10 cellular contexts compared by ENCODE assay signal in the genomic region with DNA sequence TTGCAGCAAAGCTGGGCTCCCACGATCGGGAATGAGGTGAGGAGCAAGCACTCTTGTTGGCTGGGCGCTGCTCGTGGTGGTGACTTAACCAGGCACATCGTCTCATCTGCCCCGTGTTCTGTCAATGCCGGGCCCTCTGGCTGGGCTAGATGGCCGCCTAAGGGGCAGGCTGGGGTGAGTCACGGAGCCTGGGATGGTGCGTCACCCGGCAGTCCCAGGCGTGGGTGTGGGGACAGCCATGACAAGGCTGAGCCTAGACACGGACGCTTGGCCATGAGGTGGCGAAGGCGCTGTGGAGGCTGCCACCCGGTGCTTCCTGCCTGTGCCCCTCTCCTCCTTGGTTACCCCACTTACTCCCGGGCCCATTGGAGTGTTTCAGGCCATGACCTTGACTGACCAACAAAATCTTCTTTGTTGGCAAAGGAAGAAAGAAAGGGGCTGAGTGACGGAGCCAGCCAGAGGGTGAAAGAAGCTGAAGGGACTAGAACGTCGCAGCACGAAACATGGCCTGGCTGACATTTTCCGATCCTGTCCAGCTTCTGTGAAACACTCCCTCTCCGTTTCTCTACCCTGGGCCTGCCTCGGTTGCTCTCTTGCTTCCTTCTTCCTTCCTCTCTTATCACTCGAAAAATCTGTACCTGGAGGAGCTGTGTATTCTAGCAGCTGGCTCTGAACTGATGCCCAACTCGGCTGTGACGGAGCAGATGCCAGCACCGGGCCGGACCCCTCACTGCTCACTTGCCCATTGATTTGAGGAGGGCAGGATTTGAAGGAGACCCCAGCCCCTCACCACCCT. TPM values are rescaled to one million over a fixed set of nuclear protein-coding genes. Genes with fewer than 3 reads are reported as not detected.
DNase-seq lines count a peak whose midpoint lies in the region; ATAC-seq and TF ChIP-seq lines count a peak whose summit lies in the region.
"Had no signal": no experiment of that assay in that cellular context is flagged by ENCODE, and none has a peak within 500 bp of the region (broad histone marks: within the 10 kb centered on the region; RNA-seq: fewer than 3 reads in every experiment).

No MANE protein-coding gene starts in this region.

- peak; percentile 21 for DNase-seq in BE2C
- peak; percentile 81 for DNase-seq in T-helper 22 cell (ENCODE audit: low read depth)
- peak; percentile 90 for DNase-seq in activated naive CD4-positive, alpha-beta T cell treated with anti-CD3 and anti-CD28 coated beads, Interleukin-2, amount 50 U/mL, for 16 hours
- DNase-seq in stimulated activated CD4-positive, alpha-beta T cell treated with anti-CD3 and anti-CD28 coated beads, Interleukin-15, amount 100 ng/mL, for 24 hours = peak; percentile 96
- DNase-seq in NCI-H1436 treated with DMSO at 0.1 percent for 48 hours (lab: John Stamatoyannopoulos, UW) = no peak
- DNase-seq in WERI-Rb-1 = no peak
- no peak for DNase-seq in GOT3 (lab: John Stamatoyannopoulos, UW)
- DNase-seq: naive B cell, NCI-H510A treated with DMSO at 0.1 percent for 48 hours had no signal

- TF ChIP-seq CTCF in BE2C (IDR thresholded peaks at IDR 0.05; ENCODE audit: low read depth, low read length) (no peak), WERI-Rb-1 (IDR thresholded peaks at IDR 0.05; ENCODE audit: low read depth, low read length) (no peak)

- ATAC-seq in GM19351 (IDR thresholded peaks at IDR 0.05; ENCODE audit: unreplicated experiment) = no peak

- no peak overlapping the region for H3K4me3 ChIP-seq in BE2C (ENCODE audit: low read depth, low read length)
- H3K4me3 ChIP-seq in WERI-Rb-1 (ENCODE audit: low read depth, low read length) = no peak overlapping the region

- H3K27ac ChIP-seq in WERI-Rb-1 = no peak overlapping the region

- H3K36me3 ChIP-seq in BE2C (no peaks in the 10 kb centered on the region), WERI-Rb-1 (no peaks in the 10 kb centered on the region)

- H3K9me3 ChIP-seq in BE2C (no peaks in the 10 kb centered on the region), WERI-Rb-1 (ENCODE audit: severe bottlenecking) (no peaks in the 10 kb centered on the region)

- no peaks in the 10 kb centered on the region for H3K27me3 ChIP-seq in BE2C
- no peaks in the 10 kb centered on the region for H3K27me3 ChIP-seq in WERI-Rb-1 (ENCODE audit: insufficient read depth, low read depth, severe bottlenecking)

- no peaks in the 10 kb centered on the region for H3K4me1 ChIP-seq in BE2C

RNA-seq across cellular contexts. Expression of a gene that starts 0.6 kb away (rescaled TPM):
- polyA plus RNA-seq in BE2C (2012; ENCODE audit: insufficient read depth, insufficient read length, low read depth) = not detected

RNA-seq across cellular contexts. Expression of a gene that starts 35.8 kb away (rescaled TPM):
- polyA plus RNA-seq in BE2C (2012; ENCODE audit: insufficient read depth, insufficient read length, low read depth) = 20.1 TPM

Comparison
In these comparisons a context has a peak if more than half of its experiments do, and no peak if none do; other contexts are left out.
1. DNase-seq: peak in BE2C (single experiment), T-helper 22 cell (single experiment), activated naive CD4-positive, alpha-beta T cell treated with anti-CD3 and anti-CD28 coated beads, Interleukin-2, amount 50 U/mL, for 16 hours (single experiment) and stimulated activated CD4-positive, alpha-beta T cell treated with anti-CD3 and anti-CD28 coated beads, Interleukin-15, amount 100 ng/mL, for 24 hours (single experiment); none in NCI-H1436 treated with DMSO at 0.1 percent for 48 hours (single experiment), WERI-Rb-1 (single experiment) and GOT3 (single experiment).